9 cellular contexts compared by ENCODE assay signal in genomic region chr22:39994566-39995345, GRCh38. TPM values are rescaled to one million over a fixed set of nuclear protein-coding genes. Genes with fewer than 3 reads are reported as not detected.
DNase-seq lines count a peak whose midpoint lies in the region; ATAC-seq and TF ChIP-seq lines count a peak whose summit lies in the region.
"Had no signal": no experiment of that assay in that cellular context is flagged by ENCODE, and none has a peak within 500 bp of the region (broad histone marks: within the 10 kb centered on the region; RNA-seq: fewer than 3 reads in every experiment).

TSS of gene FAM83F (plus strand) at chr22:39994954. CDS start at chr22:39995043, 89 bp downstream.

- TF ChIP-seq CTCF in esophagus squamous epithelium (IDR thresholded peaks at IDR 0.05) (no peak), dorsolateral prefrontal cortex (IDR thresholded peaks at IDR 0.05 in 54 of 56, conservative IDR thresholded peaks at IDR 0.05 in 2 of 56; ENCODE audit: low read depth in 1 of 56, partially characterized antibody in 56 of 56) (no peak)

- ATAC-seq in sciatic nerve (no peak), GM21515 (IDR thresholded peaks at IDR 0.05; ENCODE audit: unreplicated experiment) (no peak)

- H3K4me1 Mint-ChIP-seq in activated CD4-positive, alpha-beta memory T cell treated with anti-CD3 and anti-CD28 coated beads for 36 hours (ENCODE audit: low read depth) = peaks cover 7% of the 10 kb centered on the region

- H3K36me3 ChIP-seq in HUES64 (ENCODE audit: insufficient read depth, low read length) (no peaks in the 10 kb centered on the region), esophagus squamous epithelium (peaks cover 0 to 4% (median 0%) of the 10 kb centered on the region in 3 donors)

- WGBS in HUES64 = 4% methylated on average over 109 of the region's 109 CpGs
- WGBS in esophagus squamous epithelium, 2 donors = 0% methylated on average over 1 of the region's 109 CpGs; no CpG with 5 or more reads in 1 of the 2 donors

- peak within 1 kb of the TSS; percentile 50 for H3K4me3 Mint-ChIP-seq in activated CD4-positive, alpha-beta memory T cell treated with anti-CD3 and anti-CD28 coated beads for 36 hours
- H3K4me3 Mint-ChIP-seq: dendritic cell treated with granulocyte-macrophage colony-stimulating factor and Interleukin-4, amounts not matched to agents 40 ng/mL and 50 ng/mL, for 4 days had no signal

- no peak within 1 kb of the TSS for H3K27ac Mint-ChIP-seq in activated CD4-positive, alpha-beta memory T cell treated with anti-CD3 and anti-CD28 coated beads for 36 hours
- H3K27ac Mint-ChIP-seq: dendritic cell treated with granulocyte-macrophage colony-stimulating factor and Interleukin-4, amounts not matched to agents 40 ng/mL and 50 ng/mL, for 4 days had no signal

- TF ChIP-seq POLR2A in esophagus squamous epithelium (IDR thresholded peaks at IDR 0.05) = peak in 3 of 4 donors; percentile 16 to 76 (median 37)

- H3K4me3 ChIP-seq in HUES64 (ENCODE audit: low read length) = peak within 1 kb of the TSS; percentile 63
- peak within 1 kb of the TSS; percentile 56 to 73 (median 72) for H3K4me3 ChIP-seq in esophagus squamous epithelium
- peak within 1 kb of the TSS in 15 of 59 donors; percentile 8 to 42 (median 30) for H3K4me3 ChIP-seq in dorsolateral prefrontal cortex

- CTCF ChIA-PET in activated CD4-positive, alpha-beta memory T cell treated with anti-CD3 and anti-CD28 coated beads for 36 hours (lab: Charles Lee) = interaction anchor here (0.7 to 1.9 kb wide), 4 partner anchors 30 to 393 kb away, joined by 3 to 12 read pairs (median 8); no protein-coding TSS in a partner anchor

- H3K27me3 ChIP-seq in HUES64 (ENCODE audit: insufficient read depth, low read length) (peaks cover 63% of the 10 kb centered on the region), esophagus squamous epithelium (peaks cover 0 to 40% (median 0%) of the 10 kb centered on the region in 4 donors), dorsolateral prefrontal cortex (peaks cover 0 to 33% (median 13%) of the 10 kb centered on the region in 45 donors)

- no peak within 1 kb of the TSS; the same call in 1 of the 2 replicates for H3K27ac ChIP-seq in HUES64 (ENCODE audit: low read depth, low read length)
- peak within 1 kb of the TSS; percentile 84 to 95 (median 94) for H3K27ac ChIP-seq in esophagus squamous epithelium
- H3K27ac ChIP-seq in dorsolateral prefrontal cortex = no peak within 1 kb of the TSS

- intact Hi-C loops in activated CD4-positive, alpha-beta memory T cell treated with anti-CD3 and anti-CD28 coated beads for 36 hours (cut with micrococcal nuclease) = no loop called here
- intact Hi-C loops in esophagus squamous epithelium (cut with DNase I) (no loop called here), sciatic nerve (cut with DNase I) (no loop called here), head of caudate nucleus (cut with DNase I) (no loop called here), dorsolateral prefrontal cortex (cut with DNase I) (no loop called here)

- H3K9ac ChIP-seq in HUES64 (ENCODE audit: low read depth, low read length) = peak within 1 kb of the TSS; percentile 58

- peaks cover 15% of the 10 kb centered on the region for H3K27me3 Mint-ChIP-seq in activated CD4-positive, alpha-beta memory T cell treated with anti-CD3 and anti-CD28 coated beads for 36 hours

- DNase-seq in activated CD4-positive, alpha-beta memory T cell treated with anti-CD3 and anti-CD28 coated beads for 36 hours = peak; percentile 32
- DNase-seq in esophagus squamous epithelium (lab: John Stamatoyannopoulos, UW) = no peak
- no peak for DNase-seq in sciatic nerve (ENCODE audit: low spot score)
- no peak for DNase-seq in head of caudate nucleus
- no peak for DNase-seq in dorsolateral prefrontal cortex
- no peak for DNase-seq in cortex of kidney (lab: John Stamatoyannopoulos, UW)

- POLR2A ChIA-PET in activated CD4-positive, alpha-beta memory T cell treated with anti-CD3 and anti-CD28 coated beads for 36 hours (lab: Charles Lee) = interaction anchor here (0.8 to 1.6 kb wide), 4 partner anchors 49 to 155 kb away, joined by 3 to 5 read pairs (median 3); no protein-coding TSS in a partner anchor

- H3K4me1 ChIP-seq in HUES64 (ENCODE audit: insufficient read depth, low read length) (peaks cover 44% of the 10 kb centered on the region), esophagus squamous epithelium (peaks cover 15 to 60% (median 28%) of the 10 kb centered on the region in 3 donors)

- no peaks in the 10 kb centered on the region for H3K9me3 ChIP-seq in HUES64 (ENCODE audit: insufficient read depth, low read depth, low read length)
- H3K9me3 ChIP-seq in esophagus squamous epithelium = no peaks in the 10 kb centered on the region

- H3K36me3 Mint-ChIP-seq in activated CD4-positive, alpha-beta memory T cell treated with anti-CD3 and anti-CD28 coated beads for 36 hours = no peaks in the 10 kb centered on the region

- no peaks in the 10 kb centered on the region for H3K9me3 Mint-ChIP-seq in activated CD4-positive, alpha-beta memory T cell treated with anti-CD3 and anti-CD28 coated beads for 36 hours
- H3K9me3 Mint-ChIP-seq: dendritic cell treated with granulocyte-macrophage colony-stimulating factor and Interleukin-4, amounts not matched to agents 40 ng/mL and 50 ng/mL, for 4 days had no signal

RNA-seq across cellular contexts. Expression of gene FAM83F, which starts in this region (rescaled TPM):
- polyA plus RNA-seq in HUES64 (2013, experiment 1 of 2) = 5.6 TPM
- 4.6 TPM for polyA plus RNA-seq in HUES64 (2013, experiment 2 of 2)
- total RNA-seq in activated CD4-positive, alpha-beta memory T cell treated with anti-CD3 and anti-CD28 coated beads for 36 hours = under 1 TPM; 0.26 to 0.41 TPM
- total RNA-seq in esophagus squamous epithelium (10 to 100 TPM; 25.5 to 39.2 (median 29.6) TPM), sciatic nerve (11.4 TPM), dorsolateral prefrontal cortex (under 1 TPM in 114 of 120 experiments, not detected in 6; 0.03 to 0.91 (median 0.11) TPM)

Comparison
In these comparisons a context has a peak if more than half of its experiments do, and no peak if none do; other contexts are left out.
1. Peak in DNase-seq in activated CD4-positive, alpha-beta memory T cell treated with anti-CD3 and anti-CD28 coated beads for 36 hours; RNA of the gene not detected or under 1 TPM.
2. H3K27ac ChIP-seq: peak in esophagus squamous epithelium (4 of 4); none in HUES64 (single experiment) and dorsolateral prefrontal cortex (0 of 59).